8 cellular contexts compared by ENCODE assay signal in the genomic region with DNA sequence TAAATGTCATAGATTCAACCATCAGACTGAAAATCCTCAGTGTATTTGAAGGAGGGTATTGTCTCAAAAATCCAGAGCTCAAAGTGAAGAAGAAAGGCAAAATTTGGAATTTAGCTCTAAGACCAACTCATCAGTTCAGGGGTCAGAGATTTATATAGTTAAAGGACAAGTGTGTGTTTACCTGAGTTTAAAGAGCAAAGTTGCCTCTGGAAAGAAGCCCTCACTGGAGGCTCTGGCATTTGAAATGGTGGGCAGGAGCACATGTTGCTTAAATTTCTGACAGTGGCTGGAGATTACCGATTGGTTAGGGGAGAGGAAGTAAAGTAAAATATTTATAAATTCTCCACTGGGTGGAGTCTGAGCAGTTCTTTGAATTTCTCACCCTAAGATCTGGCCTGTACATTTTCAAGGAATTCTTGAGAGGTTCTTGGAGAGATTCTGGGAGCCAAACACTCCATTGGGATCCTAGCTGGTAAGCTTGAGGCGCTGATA. TPM values are rescaled to one million over a fixed set of nuclear protein-coding genes. Genes with fewer than 3 reads are reported as not detected.
DNase-seq lines count a peak whose midpoint lies in the region; ATAC-seq, FAIRE-seq and TF ChIP-seq lines count a peak whose summit lies in the region.

A gene (plus strand): TSS at position 400 of the 492 bp plus-strand sequence. CDS start 7,704 bp downstream, outside the sequence.

- no peak within 1 kb of the TSS for H3K9ac ChIP-seq in kidney (ENCODE audit: low read length in 2 of 2)

- TF ChIP-seq POLR2A in GM12892 (IDR thresholded peaks at IDR 0.05; ENCODE audit: low read depth, low read length) (peak; percentile 53; the same call in 1 of the 2 replicates), H54 (IDR thresholded peaks at IDR 0.05; ENCODE audit: low read depth, low read length) (no peak)

- intact Hi-C loops in kidney (cut with DNase I), result no loop called here
- intact Hi-C loops in activated CD4-positive, alpha-beta T cell treated with anti-CD3 and anti-CD28 coated beads for 36 hours (cut with DNase I, micrococcal nuclease), result no loop called here
- intact Hi-C loops in Right ventricle myocardium inferior (cut with DNase I), result no loop called here

- no peak within 1 kb of the TSS for H3K4me3 Mint-ChIP-seq in activated CD4-positive, alpha-beta T cell treated with anti-CD3 and anti-CD28 coated beads for 36 hours

- FAIRE-seq in GM12892 (lab: Jason Lieb, UNC), result no peak
- peak; percentile 6 for FAIRE-seq in H54 (lab: Jason Lieb, UNC)
- no peak for FAIRE-seq in kidney (lab: Jason Lieb, UNC)

- no peak for ATAC-seq in activated CD4-positive, alpha-beta T cell treated with anti-CD3 and anti-CD28 coated beads for 36 hours
- no peak for ATAC-seq in Right ventricle myocardium inferior

- H3K36me3 Mint-ChIP-seq in activated CD4-positive, alpha-beta T cell treated with anti-CD3 and anti-CD28 coated beads for 36 hours (ENCODE audit: low read depth), result no peaks in the 10 kb centered on the region

- no peaks in the 10 kb centered on the region for H3K27me3 Mint-ChIP-seq in activated CD4-positive, alpha-beta T cell treated with anti-CD3 and anti-CD28 coated beads for 36 hours

- H3K4me3 ChIP-seq in kidney (ENCODE audit: low read length in 2 of 2), result peak within 1 kb of the TSS; percentile 50 to 53

- DNase-seq in GM12892 (ENCODE audit: insufficient read length) (no peak), H54 (ENCODE audit: insufficient read length, low spot score) (no peak), NAMALWA (ENCODE audit: low spot score) (peak; percentile 78), kidney (no peak), Right ventricle myocardium inferior (ENCODE audit: missing footprints) (no peak)
- DNase-seq in activated CD4-positive, alpha-beta T cell treated with anti-CD3 and anti-CD28 coated beads, Interleukin-2, amount 50 U/mL, for 4 hours, result no peak
- DNase-seq in activated CD4-positive, alpha-beta T cell treated with anti-CD3 and anti-CD28 coated beads for 36 hours, result no peak
- DNase-seq in activated CD4-positive, alpha-beta T cell treated with anti-CD3 and anti-CD28 coated beads for 1 hour, result no peak

- no peaks in the 10 kb centered on the region for H3K9me3 ChIP-seq in kidney (ENCODE audit: control insufficient read depth in 1 of 2, low read length in 2 of 2)

- no peak within 1 kb of the TSS for H3K27ac ChIP-seq in kidney (ENCODE audit: low read depth in 2 of 2, low read length in 2 of 2)

- H3K4me1 ChIP-seq in kidney (ENCODE audit: control insufficient read depth in 1 of 2, insufficient read depth in 1 of 2, low read depth in 1 of 2, low read length in 2 of 2), result no peaks in the 10 kb centered on the region

- no peak within 1 kb of the TSS for H3K27ac Mint-ChIP-seq in activated CD4-positive, alpha-beta T cell treated with anti-CD3 and anti-CD28 coated beads for 36 hours

- POLR2A ChIA-PET in activated CD4-positive, alpha-beta T cell treated with anti-CD3 and anti-CD28 coated beads for 36 hours (lab: Charles Lee), result no interaction called here

- no peak for TF ChIP-seq CTCF in kidney (IDR thresholded peaks at IDR 0.05; ENCODE audit: borderline replicate concordance, extremely low read depth, insufficient read depth)

- H3K36me3 ChIP-seq in kidney (ENCODE audit: control insufficient read depth in 1 of 2, insufficient read depth in 2 of 2, low read length in 2 of 2), result no peaks in the 10 kb centered on the region

- CTCF ChIA-PET in activated CD4-positive, alpha-beta T cell treated with anti-CD3 and anti-CD28 coated beads for 36 hours (lab: Charles Lee), result no interaction called here

- no peaks in the 10 kb centered on the region for H3K9me3 Mint-ChIP-seq in activated CD4-positive, alpha-beta T cell treated with anti-CD3 and anti-CD28 coated beads for 36 hours (ENCODE audit: low read depth)

- no peaks in the 10 kb centered on the region for H3K4me1 Mint-ChIP-seq in activated CD4-positive, alpha-beta T cell treated with anti-CD3 and anti-CD28 coated beads for 36 hours

RNA-seq across cellular contexts. Expression of the gene that starts here (rescaled TPM):
- 50.8 TPM for polyA plus RNA-seq in GM12892 (2012; ENCODE audit: missing spikeins)
- total RNA-seq in kidney (6.4 TPM), Right ventricle myocardium inferior (1.1 TPM)
- polyA plus RNA-seq in kidney (ENCODE audit: insufficient read depth, low read depth, low replicate concordance), result 14.5 TPM
- total RNA-seq in activated CD4-positive, alpha-beta T cell treated with anti-CD3 and anti-CD28 coated beads for 36 hours, result not detected
